Comparison of ENCODE assay signal across 25 cellular contexts in the genomic region with DNA sequence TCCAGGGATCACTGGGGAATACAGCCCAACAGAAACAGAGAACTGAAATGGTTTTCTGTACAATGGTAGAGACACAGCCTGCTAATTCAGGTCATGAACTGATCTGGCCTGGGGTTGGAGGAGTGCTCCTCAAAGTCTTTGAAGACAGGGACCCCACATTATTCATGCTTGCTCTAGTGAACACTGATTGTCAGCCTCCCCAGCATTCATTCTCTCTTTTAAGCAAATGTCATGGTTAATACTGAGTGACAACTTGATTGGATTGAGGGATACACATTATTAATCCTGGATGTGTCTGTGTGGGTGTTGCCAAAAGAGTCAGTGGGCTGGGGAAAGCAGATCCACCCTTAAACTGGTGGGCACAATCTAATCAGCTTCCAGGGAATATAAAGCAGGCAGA.
"Had no signal": no experiment of that assay in that cellular context is flagged by ENCODE, and none has a peak within 500 bp of the region (broad histone marks: within the 10 kb centered on the region; RNA-seq: fewer than 3 reads in every experiment).

No MANE protein-coding gene starts in this region.

- H3K27ac Mint-ChIP-seq: dendritic cell treated with granulocyte-macrophage colony-stimulating factor and Interleukin-4, amounts not matched to agents 40 ng/mL and 50 ng/mL, for 4 days; effector memory CD8-positive, alpha-beta T cell; endodermal cell; mesothelial cell of epicardium; naive B cell had no signal

- H3K4me1 ChIP-seq: colonic mucosa, esophagus squamous epithelium, gastrocnemius medialis, heart right ventricle, left lung, lower lobe of right lung had no signal

- H3K27ac ChIP-seq: colonic mucosa, epithelial cell of prostate, esophagus squamous epithelium, gastrocnemius medialis, heart right ventricle, left lung, lower lobe of right lung had no signal

- H3K36me3 Mint-ChIP-seq: mesothelial cell of epicardium had no signal

- H3K36me3 ChIP-seq: colonic mucosa, esophagus squamous epithelium, gastrocnemius medialis, heart right ventricle, left lung, lower lobe of right lung had no signal

- H3K4me3 Mint-ChIP-seq: dendritic cell treated with granulocyte-macrophage colony-stimulating factor and Interleukin-4, amounts not matched to agents 40 ng/mL and 50 ng/mL, for 4 days; effector memory CD8-positive, alpha-beta T cell; endodermal cell; mesothelial cell of epicardium; naive B cell had no signal

- DNase-seq: colonic mucosa; cortex of kidney; effector CD8-positive, alpha-beta T cell; effector memory CD8-positive, alpha-beta T cell; erythroblast; esophagus squamous epithelium; foreskin fibroblast; foreskin melanocyte; gastrocnemius medialis; glutamatergic neuron; heart right ventricle; hippocampal formation; kidney; kidney glomerular epithelial cell; left colon; left lung; left ventricle myocardium superior; lower lobe of right lung; mesenchymal stem cell; mucosa of descending colon; naive B cell had no signal

- H3K27me3 ChIP-seq: colonic mucosa had no signal

- H3K9me3 ChIP-seq: colonic mucosa, gastrocnemius medialis, lower lobe of right lung had no signal

- H3K4me3 ChIP-seq: colonic mucosa, esophagus squamous epithelium, gastrocnemius medialis, heart right ventricle, left lung, lower lobe of right lung, mucosa of descending colon had no signal

- H3K4me1 Mint-ChIP-seq: endodermal cell, mesothelial cell of epicardium, naive B cell had no signal
